Comparison of ENCODE assay signal across 23 cellular contexts in the genomic region with DNA sequence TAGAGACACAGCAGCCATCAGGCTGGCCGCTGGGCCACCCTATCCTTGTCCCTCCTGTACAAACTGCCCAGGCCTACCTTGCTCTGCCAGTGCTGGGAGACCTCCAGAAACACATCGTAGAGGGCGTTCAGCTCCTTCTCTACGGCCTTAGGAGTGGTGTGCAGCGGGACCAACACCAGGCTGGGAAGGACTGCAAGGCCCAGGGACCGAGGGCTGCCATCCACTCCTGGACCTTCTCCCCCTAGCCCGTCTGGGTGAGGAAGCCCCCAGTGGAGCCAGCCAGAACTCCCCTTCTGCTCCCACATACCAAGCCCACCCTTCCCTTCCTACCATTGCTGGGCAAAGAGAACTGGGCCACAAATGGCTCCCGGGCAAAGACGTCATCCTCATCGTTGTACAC.
"Had no signal": no experiment of that assay in that cellular context is flagged by ENCODE, and none has a peak within 500 bp of the region (broad histone marks: within the 10 kb centered on the region; RNA-seq: fewer than 3 reads in every experiment).

No MANE protein-coding gene starts in this region.

- FAIRE-seq: kidney, pancreas had no signal

- H3K27me3 ChIP-seq: gastroesophageal sphincter, pancreas, right atrium auricular region, uterus had no signal

- H3K36me3 ChIP-seq: breast epithelium, uterus had no signal

- DNase-seq: activated CD4-positive, alpha-beta T cell treated with anti-CD3 and anti-CD28 coated beads for 4 hours; activated CD4-positive, alpha-beta T cell treated with anti-CD3 and anti-CD28 coated beads, Interleukin-2, amount 50 U/mL, for 4 hours; activated gamma-delta T cell treated with Interleukin-2 at 50 U/mL for 16 hours; central memory CD4-positive, alpha-beta T cell; effector CD8-positive, alpha-beta T cell; hypothalamus; immature natural killer cell; left colon; naive B cell; nucleus accumbens; psoas muscle; stimulated activated CD4-positive, alpha-beta T cell treated with anti-CD3 and anti-CD28 coated beads, Interleukin-4, amount 100 ng/mL, for 1 hour; trophoblast cell; uterus had no signal

- ATAC-seq: gastroesophageal sphincter, left colon, pancreas, psoas muscle had no signal

- H3K4me1 ChIP-seq: breast epithelium, pancreas, psoas muscle, uterus had no signal

- H3K9me3 Mint-ChIP-seq: activated naive CD4-positive, alpha-beta T cell treated with anti-CD3 and anti-CD28 coated beads, Interleukin-2, amount 50 U/mL, for 72 hours; immature natural killer cell; mesothelial cell of epicardium; stimulated activated naive CD8-positive, alpha-beta T cell treated with anti-CD3 and anti-CD28 coated beads, Interleukin-15, Interleukin-2, amounts not matched to agents 100 ng/mL and 50 ng/mL, for 24 hours had no signal

- H3K9me3 ChIP-seq: breast epithelium, gastroesophageal sphincter, pancreas, psoas muscle, right atrium auricular region, thoracic aorta, uterus had no signal

- H3K27ac ChIP-seq: gastroesophageal sphincter, pancreas, psoas muscle, right atrium auricular region, thoracic aorta, uterus had no signal

- H3K4me3 Mint-ChIP-seq: immature natural killer cell; mesothelial cell of epicardium; stimulated activated naive CD8-positive, alpha-beta T cell treated with anti-CD3 and anti-CD28 coated beads, Interleukin-15, Interleukin-2, amounts not matched to agents 100 ng/mL and 50 ng/mL, for 24 hours had no signal

- H3K4me3 ChIP-seq: breast epithelium, gastroesophageal sphincter, pancreas, psoas muscle, right atrium auricular region, thoracic aorta, uterus had no signal

- H3K27me3 Mint-ChIP-seq: naive B cell had no signal

- H3K27ac Mint-ChIP-seq: mesothelial cell of epicardium; stimulated activated naive CD8-positive, alpha-beta T cell treated with anti-CD3 and anti-CD28 coated beads, Interleukin-15, Interleukin-2, amounts not matched to agents 100 ng/mL and 50 ng/mL, for 24 hours had no signal
